In genomic region chr6:125511809-125512341, GRCh38 we compare ENCODE assay signal across 10 cellular contexts.
DNase-seq lines count a peak whose midpoint lies in the region; ATAC-seq, FAIRE-seq and TF ChIP-seq lines count a peak whose summit lies in the region.
"Had no signal": no experiment of that assay in that cellular context is flagged by ENCODE, and none has a peak within 500 bp of the region (broad histone marks: within the 10 kb centered on the region; RNA-seq: fewer than 3 reads in every experiment).

No MANE protein-coding gene starts in this region.

- no peaks in the 10 kb centered on the region for H4K20me1 ChIP-seq in GM23248 (ENCODE audit: insufficient read depth)

- intact Hi-C loops in pancreas (cut with DNase I): no loop called here

- H3K4me2 ChIP-seq in GM23248 (ENCODE audit: unreplicated experiment): no peak overlapping the region

- H3K4me3 ChIP-seq in GM23248 (no peak overlapping the region), pancreas (no peak overlapping the region)

- no peak for TF ChIP-seq CTCF in pancreas (IDR thresholded peaks at IDR 0.05)

- H3K4me1 ChIP-seq in GM23248 (ENCODE audit: insufficient read depth) (no peaks in the 10 kb centered on the region), pancreas (no peaks in the 10 kb centered on the region)
- H3K4me1 ChIP-seq: Caco-2 had no signal

- H3K9me3 ChIP-seq in GM23248 (ENCODE audit: low read depth) (no peaks in the 10 kb centered on the region), pancreas (no peaks in the 10 kb centered on the region)
- H3K9me3 ChIP-seq: Caco-2 had no signal

- H3K9ac ChIP-seq in GM23248: no peak overlapping the region

- WGBS in GM23248 (ENCODE audit: low coverage in 1 of 2, low lambda C conversion rate in 2 of 2, missing lambda C conversion rate in 2 of 2), 2 experiments: 26 to 28% methylated on average over 2 of the region's 2 CpGs
- 63 to 79% methylated on average over 2 of the region's 2 CpGs for whole genome bisulfite sequencing in pancreas, 2 donors

- H3K9me2 ChIP-seq in GM23248 (ENCODE audit: insufficient read depth): no peaks in the 10 kb centered on the region

- in situ Hi-C loops in GM23248 (cut with MboI): no loop called here

- FAIRE-seq in pancreas (lab: Jason Lieb, UNC): no peak

- no peaks in the 10 kb centered on the region for H3K27me3 ChIP-seq in GM23248 (replicated peaks; ENCODE audit: insufficient read depth)
- peaks cover 0 to 4% (median 0%) of the 10 kb centered on the region in 4 donors for H3K27me3 ChIP-seq in pancreas

- no peaks in the 10 kb centered on the region for H3K79me2 ChIP-seq in GM23248 (ENCODE audit: insufficient read depth)

- no peak overlapping the region for H3K27ac ChIP-seq in GM23248
- no peak overlapping the region for H3K27ac ChIP-seq in pancreas

- peak; percentile 38 to 86 (median 77) for ATAC-seq in pancreas
- no peak for ATAC-seq in GM18870 (IDR thresholded peaks at IDR 0.05; ENCODE audit: unreplicated experiment)
- ATAC-seq in GM19463 (IDR thresholded peaks at IDR 0.05; ENCODE audit: unreplicated experiment): no peak

- no peaks in the 10 kb centered on the region for H3F3A ChIP-seq in GM23248 (ENCODE audit: insufficient read depth)

- H2AFZ ChIP-seq in GM23248: no peak overlapping the region

- DNase-seq in GM23248: peak; percentile 27
- peak; percentile 50 for DNase-seq in NCI-H2196 treated with DMSO at 0.1 percent for 48 hours (lab: John Stamatoyannopoulos, UW; ENCODE audit: unreplicated experiment)
- peak; percentile 61 for DNase-seq in brain pericyte (ENCODE audit: low read depth, low spot score)
- DNase-seq in pancreas: peak in 2 of 6 donors; percentile 10 to 41
- no peak for DNase-seq in DMS114 treated with DMSO at 0.1 percent for 48 hours (lab: John Stamatoyannopoulos, UW; ENCODE audit: unreplicated experiment)
- DNase-seq in stimulated activated CD4-positive, alpha-beta T cell treated with anti-CD3 and anti-CD28 coated beads, Interleukin-12 subunit alpha, Interleukin-12 subunit beta, amount 100 ng/mL, for 4 hours: no peak
- DNase-seq: Caco-2, IMR-90 had no signal

- H3K36me3 ChIP-seq in GM23248 (ENCODE audit: low read depth) (no peaks in the 10 kb centered on the region), pancreas (no peaks in the 10 kb centered on the region)

Comparison
In these comparisons a context has a peak if more than half of its experiments do, and no peak if none do; other contexts are left out.
1. DNase-seq: peak in GM23248 (single experiment), NCI-H2196 treated with DMSO at 0.1 percent for 48 hours (single experiment) and brain pericyte (single experiment); none in DMS114 treated with DMSO at 0.1 percent for 48 hours (single experiment) and stimulated activated CD4-positive, alpha-beta T cell treated with anti-CD3 and anti-CD28 coated beads, Interleukin-12 subunit alpha, Interleukin-12 subunit beta, amount 100 ng/mL, for 4 hours (single experiment).
2. ATAC-seq: peak in pancreas (4 of 4); none in GM18870 (single experiment) and GM19463 (single experiment).